In genomic region chr4:7352486-7352885, GRCh38 we compare ENCODE assay signal across 28 cellular contexts.
A peak's percentile ranks its signal among the peaks of the same experiment; 100 is the strongest.
DNase-seq lines count a peak whose midpoint lies in the region; ATAC-seq, FAIRE-seq and TF ChIP-seq lines count a peak whose summit lies in the region.
"Had no signal": no experiment of that assay in that cellular context is flagged by ENCODE, and none has a peak within 500 bp of the region (broad histone marks: within the 10 kb centered on the region; RNA-seq: fewer than 3 reads in every experiment).

No MANE protein-coding gene starts in this region.

- no peaks in the 10 kb centered on the region for H3K27me3 ChIP-seq in neural progenitor cell

- no peak for TF ChIP-seq CTCF in neural progenitor cell (IDR thresholded peaks at IDR 0.05)

- peaks cover 18% of the 10 kb centered on the region for H3K27me3 Mint-ChIP-seq in neural progenitor cell (ENCODE audit: insufficient read depth, low read depth)
- H3K27me3 Mint-ChIP-seq in activated naive CD8-positive, alpha-beta T cell treated with anti-CD3 and anti-CD28 coated beads, Interleukin-2, amount 50 U/mL, for 24 hours, result peaks cover 9% of the 10 kb centered on the region
- H3K27me3 Mint-ChIP-seq: activated CD8-positive, alpha-beta T cell treated with anti-CD3 and anti-CD28 coated beads for 36 hours had no signal

- no peaks in the 10 kb centered on the region for H3K9me3 ChIP-seq in neural progenitor cell (ENCODE audit: low read depth)
- H3K9me3 ChIP-seq: Caco-2 had no signal

- H3K36me3 Mint-ChIP-seq in neural progenitor cell, result no peaks in the 10 kb centered on the region
- no peaks in the 10 kb centered on the region for H3K36me3 Mint-ChIP-seq in activated naive CD8-positive, alpha-beta T cell treated with anti-CD3 and anti-CD28 coated beads, Interleukin-2, amount 50 U/mL, for 24 hours (ENCODE audit: low read depth)
- H3K36me3 Mint-ChIP-seq: immature natural killer cell; natural killer cell treated with Interleukin-12 subunit alpha and Interleukin-12 subunit beta and Interleukin-15 and Interleukin-18, amount 100 ng/mL, for 72 hours had no signal

- no peak overlapping the region for H3K4me3 ChIP-seq in neural progenitor cell

- no peaks in the 10 kb centered on the region for H3K9me3 Mint-ChIP-seq in neural progenitor cell
- H3K9me3 Mint-ChIP-seq in activated naive CD8-positive, alpha-beta T cell treated with anti-CD3 and anti-CD28 coated beads, Interleukin-2, amount 50 U/mL, for 24 hours, result no peaks in the 10 kb centered on the region
- H3K9me3 Mint-ChIP-seq: activated CD8-positive, alpha-beta T cell treated with anti-CD3 and anti-CD28 coated beads for 36 hours; activated T-helper 17 cell treated with anti-CD3 and anti-CD28 coated beads, Interleukin-2, amount 50 U/mL, for 72 hours; immature natural killer cell; natural killer cell treated with Interleukin-12 subunit alpha and Interleukin-12 subunit beta and Interleukin-15 and Interleukin-18, amount 100 ng/mL, for 72 hours; T-helper 2 cell treated with Interferon-gamma antibody and Interleukin-4, amounts not matched to agents 5 μg/mL and 100 μg/mL, for 36 hours had no signal

- H3F3A ChIP-seq in neural progenitor cell (ENCODE audit: low read depth), result no peaks in the 10 kb centered on the region

- ATAC-seq in activated naive CD8-positive, alpha-beta T cell treated with anti-CD3 and anti-CD28 coated beads, Interleukin-2, amount 50 U/mL, for 24 hours, result no peak
- ATAC-seq: activated CD8-positive, alpha-beta T cell treated with anti-CD3 and anti-CD28 coated beads for 36 hours; activated T-helper 17 cell treated with anti-CD3 and anti-CD28 coated beads, Interleukin-2, amount 50 U/mL, for 72 hours; left colon; natural killer cell treated with Interleukin-12 subunit alpha and Interleukin-12 subunit beta and Interleukin-15 and Interleukin-18, amount 100 ng/mL, for 72 hours; Panc1 had no signal

- peak overlapping the region; percentile 72 for H3K27ac Mint-ChIP-seq in neural progenitor cell
- no peak overlapping the region for H3K27ac Mint-ChIP-seq in activated naive CD8-positive, alpha-beta T cell treated with anti-CD3 and anti-CD28 coated beads, Interleukin-2, amount 50 U/mL, for 24 hours
- H3K27ac Mint-ChIP-seq: activated CD8-positive, alpha-beta T cell treated with anti-CD3 and anti-CD28 coated beads for 36 hours; activated T-helper 17 cell treated with anti-CD3 and anti-CD28 coated beads, Interleukin-2, amount 50 U/mL, for 72 hours; immature natural killer cell; natural killer cell treated with Interleukin-12 subunit alpha and Interleukin-12 subunit beta and Interleukin-15 and Interleukin-18, amount 100 ng/mL, for 72 hours; T-helper 2 cell treated with Interferon-gamma antibody and Interleukin-4, amounts not matched to agents 5 μg/mL and 100 μg/mL, for 36 hours had no signal

- H3K36me3 ChIP-seq in neural progenitor cell, result no peaks in the 10 kb centered on the region

- H3K4me2 ChIP-seq in neural progenitor cell, result no peak overlapping the region

- DNase-seq in NCI-H1092 treated with DMSO at 0.1 percent for 48 hours (lab: John Stamatoyannopoulos, UW) (peak; percentile 34), NCI-H1092 (lab: John Stamatoyannopoulos, UW) (no peak), NCI-H187 treated with DMSO at 0.1 percent for 48 hours (lab: John Stamatoyannopoulos, UW) (peak; percentile 73), NCI-H524 treated with DMSO at 0.1 percent for 48 hours (lab: John Stamatoyannopoulos, UW) (peak; percentile 51), neural progenitor cell (ENCODE audit: low spot score) (no peak), HTR-8/SVneo (ENCODE audit: insufficient read length, low spot score) (no peak)
- no peak for DNase-seq in activated CD4-positive, CD25-positive, alpha-beta regulatory T cell treated with anti-CD3 and anti-CD28 coated beads, Interleukin-2, amount 50 U/mL, for 72 hours
- DNase-seq in activated naive CD8-positive, alpha-beta T cell treated with anti-CD3 and anti-CD28 coated beads, Interleukin-2, amount 50 U/mL, for 24 hours, result no peak
- DNase-seq: activated CD4-positive, alpha-beta T cell treated with anti-CD3 and anti-CD28 coated beads for 1 hour; activated CD8-positive, alpha-beta T cell treated with anti-CD3 and anti-CD28 coated beads for 36 hours; activated naive CD4-positive, alpha-beta T cell treated with anti-CD3 and anti-CD28 coated beads, Interleukin-2, amount 50 U/mL, for 16 hours; amniotic stem cell; Caco-2; cortex of kidney; erythroblast; immature natural killer cell; Karpas-422; left colon; NCI-H526; SHP77 treated with DMSO at 0.1 percent for 48 hours; stimulated activated CD4-positive, alpha-beta T cell treated with anti-CD3 and anti-CD28 coated beads, Interleukin-4, amount 100 ng/mL, for 1 hour; trophoblast cell had no signal

- peaks cover 23% of the 10 kb centered on the region for H3K4me1 Mint-ChIP-seq in neural progenitor cell
- no peaks in the 10 kb centered on the region for H3K4me1 Mint-ChIP-seq in activated naive CD8-positive, alpha-beta T cell treated with anti-CD3 and anti-CD28 coated beads, Interleukin-2, amount 50 U/mL, for 24 hours
- H3K4me1 Mint-ChIP-seq: activated T-helper 17 cell treated with anti-CD3 and anti-CD28 coated beads, Interleukin-2, amount 50 U/mL, for 72 hours; immature natural killer cell had no signal

- no peak overlapping the region for H2AFZ ChIP-seq in neural progenitor cell (replicated peaks)

- no peak overlapping the region for H3K9ac ChIP-seq in neural progenitor cell

- no peak overlapping the region for H3K27ac ChIP-seq in neural progenitor cell
- H3K27ac ChIP-seq: 22Rv1, C4-2B had no signal

- FAIRE-seq in HTR-8/SVneo (lab: Jason Lieb, UNC), result no peak

- peaks cover 10% of the 10 kb centered on the region for H3K4me1 ChIP-seq in neural progenitor cell
- H3K4me1 ChIP-seq: Caco-2 had no signal

- no peaks in the 10 kb centered on the region for H4K20me1 ChIP-seq in neural progenitor cell (ENCODE audit: low read depth)

- H3K79me2 ChIP-seq in neural progenitor cell (ENCODE audit: low read depth), result no peaks in the 10 kb centered on the region

- H3K4me3 Mint-ChIP-seq in neural progenitor cell, result no peak overlapping the region
- no peak overlapping the region for H3K4me3 Mint-ChIP-seq in activated naive CD8-positive, alpha-beta T cell treated with anti-CD3 and anti-CD28 coated beads, Interleukin-2, amount 50 U/mL, for 24 hours
- H3K4me3 Mint-ChIP-seq: activated CD8-positive, alpha-beta T cell treated with anti-CD3 and anti-CD28 coated beads for 36 hours; activated T-helper 17 cell treated with anti-CD3 and anti-CD28 coated beads, Interleukin-2, amount 50 U/mL, for 72 hours; immature natural killer cell; natural killer cell treated with Interleukin-12 subunit alpha and Interleukin-12 subunit beta and Interleukin-15 and Interleukin-18, amount 100 ng/mL, for 72 hours; T-helper 2 cell treated with Interferon-gamma antibody and Interleukin-4, amounts not matched to agents 5 μg/mL and 100 μg/mL, for 36 hours had no signal

Comparison
In these comparisons a context has a peak if more than half of its experiments do, and no peak if none do; other contexts are left out.
1. DNase-seq: peak in NCI-H1092 treated with DMSO at 0.1 percent for 48 hours (single experiment), NCI-H187 treated with DMSO at 0.1 percent for 48 hours (single experiment) and NCI-H524 treated with DMSO at 0.1 percent for 48 hours (single experiment); none in NCI-H1092 (single experiment), neural progenitor cell (single experiment), activated CD4-positive, CD25-positive, alpha-beta regulatory T cell treated with anti-CD3 and anti-CD28 coated beads, Interleukin-2, amount 50 U/mL, for 72 hours (single experiment), HTR-8/SVneo (single experiment) and activated naive CD8-positive, alpha-beta T cell treated with anti-CD3 and anti-CD28 coated beads, Interleukin-2, amount 50 U/mL, for 24 hours (single experiment).